1 cellular context compared by ENCODE assay signal in the genomic region with DNA sequence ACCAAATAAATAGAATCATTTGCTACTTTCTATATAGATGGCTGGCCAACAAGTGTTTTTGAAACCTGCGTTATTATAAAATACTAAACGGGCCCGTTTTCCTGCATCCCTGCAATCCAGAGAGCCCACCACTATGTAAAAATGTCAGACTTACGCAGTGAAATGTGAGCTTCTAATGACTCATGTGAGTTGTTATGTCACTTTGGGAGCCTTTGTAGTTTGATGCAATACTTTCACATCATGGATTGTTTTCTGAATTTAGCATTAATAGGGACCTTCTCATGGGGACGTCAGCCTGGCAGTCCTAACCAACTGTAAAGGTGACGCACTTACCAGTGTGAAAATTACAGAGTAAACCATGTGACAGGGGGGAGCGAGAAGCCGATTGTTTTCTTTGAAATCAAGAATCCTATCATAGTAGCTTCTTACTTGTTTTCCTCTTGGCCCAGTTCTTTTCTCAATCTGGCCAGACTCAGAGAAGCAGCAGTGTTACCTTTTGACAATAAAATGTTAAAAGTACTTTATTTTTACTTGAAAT.
TF ChIP-seq lines count a peak whose summit lies in the region.

No MANE protein-coding gene starts in this region.

TF ChIP-seq in K562, 482 proteins besides CTCF, POLR2A, EP300 and RAD21 (continued from another document):
- TF ChIP-seq, protein P1, sequence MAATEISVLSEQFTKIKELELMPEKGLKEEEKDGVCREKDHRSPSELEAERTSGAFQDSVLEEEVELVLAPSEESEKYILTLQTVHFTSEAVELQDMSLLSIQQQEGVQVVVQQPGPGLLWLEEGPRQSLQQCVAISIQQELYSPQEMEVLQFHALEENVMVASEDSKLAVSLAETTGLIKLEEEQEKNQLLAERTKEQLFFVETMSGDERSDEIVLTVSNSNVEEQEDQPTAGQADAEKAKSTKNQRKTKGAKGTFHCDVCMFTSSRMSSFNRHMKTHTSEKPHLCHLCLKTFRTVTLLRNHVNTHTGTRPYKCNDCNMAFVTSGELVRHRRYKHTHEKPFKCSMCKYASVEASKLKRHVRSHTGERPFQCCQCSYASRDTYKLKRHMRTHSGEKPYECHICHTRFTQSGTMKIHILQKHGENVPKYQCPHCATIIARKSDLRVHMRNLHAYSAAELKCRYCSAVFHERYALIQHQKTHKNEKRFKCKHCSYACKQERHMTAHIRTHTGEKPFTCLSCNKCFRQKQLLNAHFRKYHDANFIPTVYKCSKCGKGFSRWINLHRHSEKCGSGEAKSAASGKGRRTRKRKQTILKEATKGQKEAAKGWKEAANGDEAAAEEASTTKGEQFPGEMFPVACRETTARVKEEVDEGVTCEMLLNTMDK (IDR thresholded peaks at IDR 0.05; ENCODE audit: borderline replicate concordance, insufficient read depth, low read depth, low read length, poor library complexity, severe bottlenecking) = no peak
- 0 out of 2 replicates have a peak, but pooled peaks have one; percentile 14 for TF ChIP-seq ZNF707 (CRISPR knock-in tag; conservative IDR thresholded peaks at IDR 0.05)
